In the genomic region with DNA sequence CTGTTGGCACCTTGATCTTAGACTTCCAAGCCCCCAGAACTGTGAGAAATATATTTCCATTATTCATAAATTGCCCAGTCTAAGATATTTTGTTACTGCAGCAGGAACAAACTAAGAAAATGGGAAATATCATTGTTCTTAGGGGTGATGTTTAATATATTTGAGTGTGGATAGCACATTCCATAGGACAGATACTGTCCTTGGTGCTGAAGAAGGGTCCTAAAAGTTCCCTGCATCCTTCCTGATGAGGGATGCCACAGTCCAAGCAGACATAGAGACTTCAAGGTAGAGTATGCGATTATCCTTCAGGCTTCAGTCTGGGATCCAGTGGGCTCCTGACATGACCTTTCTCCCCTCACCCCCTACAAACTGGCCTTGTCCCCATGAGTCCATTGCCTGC, we compare ENCODE assay signal across 21 cellular contexts.
"Had no signal": no experiment of that assay in that cellular context is flagged by ENCODE, and none has a peak within 500 bp of the region (broad histone marks: within the 10 kb centered on the region; RNA-seq: fewer than 3 reads in every experiment).

No MANE protein-coding gene starts in this region.

- H3K9me3 ChIP-seq: ovary, stomach, thoracic aorta had no signal

- H3K36me3 Mint-ChIP-seq: activated naive CD8-positive, alpha-beta T cell treated with anti-CD3 and anti-CD28 coated beads, Interleukin-2, amount 10 ng/mL, durations not matched to agents 7 days and 5 days had no signal

- DNase-seq: activated B cell treated with CpG ODN at 0.5 μM for 24 hours; activated CD4-positive, alpha-beta T cell treated with anti-CD3 and anti-CD28 coated beads for 48 hours; activated CD8-positive, alpha-beta T cell treated with anti-CD3 and anti-CD28 coated beads for 36 hours; activated gamma-delta T cell treated with Interleukin-2 at 50 U/mL for 16 hours; activated naive CD8-positive, alpha-beta T cell treated with anti-CD3 and anti-CD28 coated beads, Interleukin-2, amount 10 ng/mL, durations not matched to agents 7 days and 5 days; activated T-cell treated with anti-CD3 and anti-CD28 coated beads, Interleukin-2, amount 50 U/mL, for 4 hours; anterior cingulate cortex; brain microvascular endothelial cell; effector CD8-positive, alpha-beta T cell; head of caudate nucleus; left ventricle myocardium superior; mesenchymal stem cell; ovary; stimulated activated CD4-positive, alpha-beta T cell treated with anti-CD3 and anti-CD28 coated beads, Interleukin-12 subunit alpha, Interleukin-12 subunit beta, amount 100 ng/mL, for 4 hours; stimulated activated CD4-positive, alpha-beta T cell treated with anti-CD3 and anti-CD28 coated beads, Interleukin-2, amount 100 ng/mL, for 24 hours; stomach; T-helper 17 cell had no signal

- H3K36me3 ChIP-seq: brain microvascular endothelial cell, ovary, stomach, thoracic aorta had no signal

- H3K27ac Mint-ChIP-seq: activated B cell treated with CpG ODN at 0.5 μM for 24 hours; activated CD8-positive, alpha-beta T cell treated with anti-CD3 and anti-CD28 coated beads for 36 hours; activated naive CD8-positive, alpha-beta T cell treated with anti-CD3 and anti-CD28 coated beads, Interleukin-2, amount 10 ng/mL, durations not matched to agents 7 days and 5 days; T-helper 17 cell had no signal

- H3K4me1 Mint-ChIP-seq: activated B cell treated with CpG ODN at 0.5 μM for 24 hours; activated naive CD8-positive, alpha-beta T cell treated with anti-CD3 and anti-CD28 coated beads, Interleukin-2, amount 10 ng/mL, durations not matched to agents 7 days and 5 days; central memory CD8-positive, alpha-beta T cell; neural crest cell; T-helper 17 cell had no signal

- H3K27ac ChIP-seq: brain microvascular endothelial cell, epithelial cell of prostate, ovary, stomach, thoracic aorta had no signal

- H3K9me3 Mint-ChIP-seq: neural crest cell had no signal

- H3K4me1 ChIP-seq: stomach had no signal

- H3K27me3 Mint-ChIP-seq: activated B cell treated with CpG ODN at 0.5 μM for 24 hours; activated CD8-positive, alpha-beta T cell treated with anti-CD3 and anti-CD28 coated beads for 36 hours; activated naive CD8-positive, alpha-beta T cell treated with anti-CD3 and anti-CD28 coated beads, Interleukin-2, amount 10 ng/mL, durations not matched to agents 7 days and 5 days; central memory CD8-positive, alpha-beta T cell; T-helper 17 cell had no signal

- H3K4me3 Mint-ChIP-seq: activated B cell treated with CpG ODN at 0.5 μM for 24 hours; activated CD8-positive, alpha-beta T cell treated with anti-CD3 and anti-CD28 coated beads for 36 hours; activated naive CD8-positive, alpha-beta T cell treated with anti-CD3 and anti-CD28 coated beads, Interleukin-2, amount 10 ng/mL, durations not matched to agents 7 days and 5 days; activated T-cell treated with anti-CD3 and anti-CD28 coated beads, Interleukin-2, amount 50 U/mL, for 4 hours; central memory CD8-positive, alpha-beta T cell; neural crest cell; T-helper 17 cell had no signal

- H3K27me3 ChIP-seq: brain microvascular endothelial cell, ovary, stomach had no signal

- ATAC-seq: activated CD8-positive, alpha-beta T cell treated with anti-CD3 and anti-CD28 coated beads for 36 hours; activated T-cell treated with anti-CD3 and anti-CD28 coated beads, Interleukin-2, amount 50 U/mL, for 4 hours; left ventricle myocardium superior; T-helper 17 cell had no signal

- H3K4me3 ChIP-seq: ovary, stomach, thoracic aorta had no signal
